31 cellular contexts compared by ENCODE assay signal in genomic region chr9:5568868-5569267, GRCh38. TPM values are rescaled to one million over a fixed set of nuclear protein-coding genes. Genes with fewer than 3 reads are reported as not detected.
DNase-seq lines count a peak whose midpoint lies in the region; ATAC-seq, FAIRE-seq and TF ChIP-seq lines count a peak whose summit lies in the region.
"Had no signal": no experiment of that assay in that cellular context is flagged by ENCODE, and none has a peak within 500 bp of the region (broad histone marks: within the 10 kb centered on the region; RNA-seq: fewer than 3 reads in every experiment).

No MANE protein-coding gene starts in this region.

- peaks cover 5% of the 10 kb centered on the region for H3K9me1 ChIP-seq in IMR-90 (ENCODE audit: insufficient read depth, low read length)

- no peak overlapping the region for H3K23ac ChIP-seq in IMR-90 (ENCODE audit: low read depth, low read length)

- no peak overlapping the region for H3K4me2 ChIP-seq in IMR-90 (ENCODE audit: low read depth, low read length)
- H3K4me2 ChIP-seq: GM23338, SK-N-SH had no signal

- H4K91ac ChIP-seq in IMR-90 (ENCODE audit: insufficient read depth, low read depth, low read length): no peak overlapping the region

- H3K14ac ChIP-seq in IMR-90 (replicated peaks; ENCODE audit: low read depth, low read length): no peak overlapping the region

- in situ Hi-C loops in IMR-90 (cut with MboI; ENCODE audit: low sequenced_read_pairs): loop anchor here (10.0 kb wide), 1 partner anchor 64 kb away; no protein-coding TSS in a partner anchor

- no peak overlapping the region for H2BK5ac ChIP-seq in IMR-90 (ENCODE audit: low read depth, low read length, poor library complexity, severe bottlenecking)

- peaks cover 32% of the 10 kb centered on the region for H3K4me1 Mint-ChIP-seq in CD4-positive, alpha-beta T cell (ENCODE audit: low read depth)
- peaks cover 16% of the 10 kb centered on the region for H3K4me1 Mint-ChIP-seq in endothelial cell (ENCODE audit: unreplicated experiment)

- no peaks in the 10 kb centered on the region for H3K27me3 ChIP-seq in CD4-positive, alpha-beta T cell (ENCODE audit: control insufficient read depth, insufficient read depth, low read length)
- H3K27me3 ChIP-seq in IMR-90 (ENCODE audit: control insufficient read depth, insufficient read depth, low read length) (no peaks in the 10 kb centered on the region), small intestine (ENCODE audit: control insufficient read depth in 2 of 2, insufficient read depth in 2 of 2, low read length in 2 of 2) (no peaks in the 10 kb centered on the region)
- H3K27me3 ChIP-seq: brain microvascular endothelial cell, gastroesophageal sphincter, ovary, stomach, thyroid gland, vagina had no signal

- POLR2A ChIA-PET in CD4-positive, alpha-beta T cell (lab: Charles Lee): interaction anchor here (0.7 to 4.6 kb wide), 3 partner anchors 11 to 119 kb away, joined by 3 to 35 read pairs (median 5); partner anchors contain the start of gene CD274
- POLR2A ChIA-PET in IMR-90 (lab: Charles Lee; ENCODE audit: unreplicated experiment): no interaction called here

- H3K9ac ChIP-seq in IMR-90 (ENCODE audit: low read depth, low read length): no peak overlapping the region
- H3K9ac ChIP-seq: SK-N-SH had no signal

- intact Hi-C loops in CD4-positive, alpha-beta T cell (cut with DNase I, micrococcal nuclease): no loop called here
- intact Hi-C loops in IMR-90 (cut with micrococcal nuclease): no loop called here

- dilution Hi-C loops in IMR-90 (cut with HindIII; ENCODE audit: low sequenced_read_pairs, unreplicated experiment): no loop called here

- no TSS peak for BruUV-seq in IMR-90 (replicated peaks; lab: Mats Ljungman, UMichigan)

- peak; percentile 54 for ATAC-seq in CD4-positive, alpha-beta T cell (ENCODE audit: poor library complexity)
- ATAC-seq in IMR-90 (ENCODE audit: low read depth) (no peak), HG02678 (IDR thresholded peaks at IDR 0.05; ENCODE audit: unreplicated experiment) (no peak)
- ATAC-seq: activated CD8-positive, alpha-beta T cell treated with anti-CD3 and anti-CD28 coated beads, Interleukin-2, amount 10 ng/mL, durations not matched to agents 7 days and 5 days; activated T-helper 17 cell treated with anti-CD3 and anti-CD28 coated beads, Interleukin-2, amount 50 U/mL, for 72 hours; gastroesophageal sphincter; GM23338; Right ventricle myocardium inferior had no signal

- no peak overlapping the region for H4K5ac ChIP-seq in IMR-90 (ENCODE audit: low read depth, low read length)

- no peak overlapping the region for H3K27ac ChIP-seq in CD4-positive, alpha-beta T cell (ENCODE audit: low read depth, low read length)
- H3K27ac ChIP-seq in IMR-90 (ENCODE audit: insufficient read depth, low read length): no peak overlapping the region
- H3K27ac ChIP-seq in small intestine (ENCODE audit: low read depth in 1 of 2, low read length in 1 of 2): no peak overlapping the region
- H3K27ac ChIP-seq: brain microvascular endothelial cell, gastroesophageal sphincter, ovary, skin epidermis, stomach, thyroid gland, vagina had no signal

- H3K27ac Mint-ChIP-seq in CD4-positive, alpha-beta T cell: peak overlapping the region; percentile 0
- peak overlapping the region; percentile 44 for H3K27ac Mint-ChIP-seq in endothelial cell (ENCODE audit: unreplicated experiment)
- H3K27ac Mint-ChIP-seq: activated CD8-positive, alpha-beta T cell treated with anti-CD3 and anti-CD28 coated beads, Interleukin-2, amount 10 ng/mL, durations not matched to agents 7 days and 5 days; activated T-helper 17 cell treated with anti-CD3 and anti-CD28 coated beads, Interleukin-2, amount 50 U/mL, for 72 hours; GM23338; nephron had no signal

- no peak for TF ChIP-seq RAD21 in IMR-90 (IDR thresholded peaks at IDR 0.05; ENCODE audit: low read length)

- no peak overlapping the region for H3K18ac ChIP-seq in IMR-90 (ENCODE audit: low read depth, low read length)

- no peak overlapping the region for H2BK120ac ChIP-seq in IMR-90 (ENCODE audit: low read depth, low read length)

- no peaks in the 10 kb centered on the region for H3K9me3 Mint-ChIP-seq in CD4-positive, alpha-beta T cell
- H3K9me3 Mint-ChIP-seq in endothelial cell (ENCODE audit: unreplicated experiment): no peaks in the 10 kb centered on the region
- H3K9me3 Mint-ChIP-seq: activated T-helper 17 cell treated with anti-CD3 and anti-CD28 coated beads, Interleukin-2, amount 50 U/mL, for 72 hours; GM23338; nephron had no signal

- H3K27me3 Mint-ChIP-seq in CD4-positive, alpha-beta T cell: no peaks in the 10 kb centered on the region
- H3K27me3 Mint-ChIP-seq in endothelial cell (ENCODE audit: unreplicated experiment): peaks cover 2% of the 10 kb centered on the region
- H3K27me3 Mint-ChIP-seq: activated T-helper 17 cell treated with anti-CD3 and anti-CD28 coated beads, Interleukin-2, amount 50 U/mL, for 72 hours had no signal

- H3K36me3 ChIP-seq in IMR-90 (ENCODE audit: control insufficient read depth, insufficient read depth, low read length) (peaks cover 16% of the 10 kb centered on the region), small intestine (ENCODE audit: control insufficient read depth in 2 of 2, insufficient read depth in 2 of 2, low read length in 2 of 2) (no peaks in the 10 kb centered on the region)
- H3K36me3 ChIP-seq: gastroesophageal sphincter, ovary, stomach, thyroid gland, vagina had no signal

- no peak for DNase-seq in CD4-positive, alpha-beta T cell
- DNase-seq in IMR-90 (no peak), endothelial cell (ENCODE audit: low spot score) (no peak), small intestine (peak; percentile 13), GM12892 (ENCODE audit: insufficient read length) (no peak)
- DNase-seq in stimulated activated CD4-positive, alpha-beta T cell treated with anti-CD3 and anti-CD28 coated beads, Interleukin-1b, Interleukin-23, amount 100 ng/mL, for 48 hours: no peak
- DNase-seq: activated CD4-positive, alpha-beta T cell treated with anti-CD3 and anti-CD28 coated beads for 1 hour; activated CD8-positive, alpha-beta T cell treated with anti-CD3 and anti-CD28 coated beads, Interleukin-2, amount 10 ng/mL, durations not matched to agents 7 days and 5 days; activated naive CD4-positive, alpha-beta T cell treated with anti-CD3 and anti-CD28 coated beads, Interleukin-2, amount 50 U/mL, for 16 hours; amygdala; brain microvascular endothelial cell; DND-41; GF-D8; NCI-H1105; NCI-H2029 treated with DMSO at 0.1 percent for 48 hours; NCI-H526; NK-92 treated with Interleukin-12 subunit alpha and Interleukin-12 subunit beta, amount 100 ng/mL, for 24 hours; ovary; SK-N-SH; stomach; thyroid gland had no signal

- no peak for TF ChIP-seq CTCF in CD4-positive, alpha-beta T cell (IDR thresholded peaks at IDR 0.05)
- no peak for TF ChIP-seq CTCF in IMR-90 (conservative IDR thresholded peaks at IDR 0.05; ENCODE audit: low read depth, low read length)
- no peak for TF ChIP-seq CTCF in endothelial cell (IDR thresholded peaks at IDR 0.05; ENCODE audit: unreplicated experiment)

- no peak overlapping the region for H3K4ac ChIP-seq in IMR-90 (ENCODE audit: low read depth, low read length)

- H4K8ac ChIP-seq in IMR-90 (ENCODE audit: low read depth in 2 of 2, low read length in 2 of 2): no peak overlapping the region

- peaks cover 1% of the 10 kb centered on the region; the same call in 1 of the 2 replicates for H3K4me1 ChIP-seq in IMR-90 (ENCODE audit: control insufficient read depth, insufficient read depth, low read length)
- no peaks in the 10 kb centered on the region for H3K4me1 ChIP-seq in small intestine (ENCODE audit: control insufficient read depth in 2 of 2, insufficient read depth in 1 of 2, low read depth in 1 of 2, low read length in 1 of 2)
- H3K4me1 ChIP-seq: stomach, vagina had no signal

- CTCF ChIA-PET in CD4-positive, alpha-beta T cell (lab: Charles Lee): no interaction called here
- CTCF ChIA-PET in IMR-90 (lab: Yijun Ruan, JAX): interaction anchor here (0.9 kb wide), 1 partner anchor 383 kb away, joined by 3 read pairs; no protein-coding TSS in a partner anchor

- no peak overlapping the region for H2BK20ac ChIP-seq in IMR-90 (ENCODE audit: low read depth, low read length)

- no peaks in the 10 kb centered on the region for H4K20me1 ChIP-seq in IMR-90 (ENCODE audit: insufficient read depth, low read length)

- no peak overlapping the region for H2AK9ac ChIP-seq in IMR-90 (replicated peaks; ENCODE audit: low read depth, low read length, poor library complexity)

- H2BK15ac ChIP-seq in IMR-90 (ENCODE audit: low read depth, low read length): no peak overlapping the region

- no peak overlapping the region for H2AFZ ChIP-seq in IMR-90 (replicated peaks; ENCODE audit: low read length, poor library complexity)
- H2AFZ ChIP-seq: GM23338 had no signal

- H3K36me3 Mint-ChIP-seq in CD4-positive, alpha-beta T cell (ENCODE audit: low read depth): no peaks in the 10 kb centered on the region
- H3K36me3 Mint-ChIP-seq in endothelial cell (ENCODE audit: low read depth, unreplicated experiment): no peaks in the 10 kb centered on the region

- WGBS in IMR-90 (ENCODE audit: extremely low coverage in 2 of 2, insufficient read length in 1 of 2), 2 experiments: no CpG with 5 or more reads among the region's 2 CpGs
- 10 to 29% (median 11%) methylated on average over 2 of the region's 2 CpGs for WGBS in small intestine, 3 donors

- H3K9me3 ChIP-seq in CD4-positive, alpha-beta T cell (ENCODE audit: control insufficient read depth, low read length): no peaks in the 10 kb centered on the region
- H3K9me3 ChIP-seq in IMR-90 (ENCODE audit: control insufficient read depth, insufficient read depth, low read length) (no peaks in the 10 kb centered on the region), small intestine (ENCODE audit: control insufficient read depth, low read depth) (no peaks in the 10 kb centered on the region)
- H3K9me3 ChIP-seq: gastroesophageal sphincter, ovary, SK-N-SH, stomach, thyroid gland, vagina had no signal

- peak overlapping the region; percentile 82; the same call in 1 of the 2 replicates for H2AK5ac ChIP-seq in IMR-90 (ENCODE audit: low read depth, low read length)

- H3K4me3 Mint-ChIP-seq in CD4-positive, alpha-beta T cell: peak overlapping the region; percentile 43
- H3K4me3 Mint-ChIP-seq in endothelial cell (ENCODE audit: unreplicated experiment): no peak overlapping the region
- H3K4me3 Mint-ChIP-seq: activated CD8-positive, alpha-beta T cell treated with anti-CD3 and anti-CD28 coated beads, Interleukin-2, amount 10 ng/mL, durations not matched to agents 7 days and 5 days; activated T-helper 17 cell treated with anti-CD3 and anti-CD28 coated beads, Interleukin-2, amount 50 U/mL, for 72 hours; GM23338; nephron had no signal

- TF ChIP-seq POLR2A in IMR-90 (IDR thresholded peaks at IDR 0.05; ENCODE audit: low read depth, low read length) (no peak), GM12892 (IDR thresholded peaks at IDR 0.05; ENCODE audit: low read depth, low read length) (no peak)

- H3K79me1 ChIP-seq in IMR-90 (ENCODE audit: low read depth in 1 of 2, low read length in 2 of 2): peaks cover 0 to 12% of the 10 kb centered on the region in 2 experiments; a peak in 1 of 4 replicates

- H3K4me3 ChIP-seq in IMR-90 (ENCODE audit: insufficient read depth, low read depth, low read length) (no peak overlapping the region), small intestine (ENCODE audit: low read depth in 1 of 2, low read length in 2 of 2) (no peak overlapping the region)
- H3K4me3 ChIP-seq: gastroesophageal sphincter, GM23338, lung, ovary, skin epidermis, stomach, thyroid gland, vagina had no signal

- no peak for FAIRE-seq in small intestine (lab: Jason Lieb, UNC)
- no peak for FAIRE-seq in GM12892 (lab: Jason Lieb, UNC)

- H3K56ac ChIP-seq in IMR-90 (ENCODE audit: extremely low read depth, insufficient read depth, low read length): no peak overlapping the region

RNA-seq across cellular contexts. Expression of gene PDCD1LG2, which starts 58.5 kb away (rescaled TPM):
- total RNA-seq in CD4-positive, alpha-beta T cell: under 1 TPM; 0.11 to 0.17 TPM
- total RNA-seq in IMR-90 (2012; rRNA removed) (29.7 and 33.3 TPM in 2 replicates), endothelial cell (ENCODE audit: unreplicated experiment) (not detected)
- polyA plus RNA-seq in IMR-90 (2012; rRNA removed) (17.3 and 17.5 TPM in 2 replicates), small intestine (under 1 TPM in 1 of 3 donors, not detected in 2; 0.42 TPM)
- polyA plus RNA-seq in IMR-90 (2012; cell fraction: cytosol; rRNA removed): 5.9 and 8.7 TPM in 2 replicates
- 2.5 and 10.4 TPM in 2 replicates for polyA plus RNA-seq in IMR-90 (2012; cell fraction: nucleus; rRNA removed; ENCODE audit: low replicate concordance)
- polyA plus RNA-seq in GM12892 (2012; ENCODE audit: missing spikeins): 2.1 TPM
- total RNA-seq: GM23338, mononuclear cell had no signal
- polyA plus RNA-seq: GM23338 had no signal

Comparison
In these comparisons a context has a peak if more than half of its experiments do, and no peak if none do; other contexts are left out.
1. RNA of gene PDCD1LG2, which starts 58.5 kb away (total RNA-seq): 29.7 to 33.3 TPM in IMR-90; 0.11 to 0.17 TPM in CD4-positive, alpha-beta T cell and not detected in endothelial cell (single experiment); every median in the first group is over 10 times any median in the second.